Comparison of ENCODE assay signal across 8 cellular contexts in genomic region chr11:32991898-32992297, GRCh38.
"Had no signal": no experiment of that assay in that cellular context is flagged by ENCODE, and none has a peak within 500 bp of the region (broad histone marks: within the 10 kb centered on the region; RNA-seq: fewer than 3 reads in every experiment).

No MANE protein-coding gene starts in this region.

- ATAC-seq: GM12878 had no signal

- DNase-seq: GDM1, GF-D8 had no signal

- H3K4me3 ChIP-seq: GM12878 had no signal

- FAIRE-seq: G401.6, GM12878, GM12891, GM12892, GM18507, GM19239 had no signal
